ENCODE assay signal across 34 cellular contexts in genomic region chr6:13539572-13539971, GRCh38.
"Had no signal": no experiment of that assay in that cellular context is flagged by ENCODE, and none has a peak within 500 bp of the region (broad histone marks: within the 10 kb centered on the region; RNA-seq: fewer than 3 reads in every experiment).

No MANE protein-coding gene starts in this region.

- H2AFZ ChIP-seq: parathyroid adenoma had no signal

- H3K27me3 Mint-ChIP-seq: activated B cell treated with CpG ODN at 0.5 μM for 24 hours; activated naive CD8-positive, alpha-beta T cell treated with anti-CD3 and anti-CD28 coated beads for 36 hours; naive thymus-derived CD4-positive, alpha-beta T cell; stimulated activated memory B cell treated with anti-CD40 and anti-IgM and Interleukin-4, amounts not matched to agents 10 μg/mL and 1 μg/mL and 100 μg/mL, for 72 hours had no signal

- H3K4me2 ChIP-seq: smooth muscle cell had no signal

- H3K4me1 Mint-ChIP-seq: activated CD8-positive, alpha-beta memory T cell treated with anti-CD3 and anti-CD28 coated beads, Interleukin-2, amount 10 ng/mL, durations not matched to agents 7 days and 5 days; activated naive CD8-positive, alpha-beta T cell treated with anti-CD3 and anti-CD28 coated beads for 36 hours; mesothelial cell of epicardium had no signal

- H3K4me1 ChIP-seq: adrenal gland, body of pancreas, foreskin keratinocyte, parathyroid adenoma, psoas muscle, stomach, suprapubic skin, tibial artery had no signal

- H3K27me3 ChIP-seq: adrenal gland, body of pancreas, cardiac muscle cell, foreskin keratinocyte, heart left ventricle, stomach, suprapubic skin, tibial artery had no signal

- H3K27ac Mint-ChIP-seq: activated B cell treated with CpG ODN at 0.5 μM for 24 hours; activated CD8-positive, alpha-beta memory T cell treated with anti-CD3 and anti-CD28 coated beads, Interleukin-2, amount 10 ng/mL, durations not matched to agents 7 days and 5 days; activated CD8-positive, alpha-beta T cell treated with anti-CD3 and anti-CD28 coated beads, Interleukin-2, amount 10 ng/mL, durations not matched to agents 7 days and 5 days; activated naive CD4-positive, alpha-beta T cell treated with anti-CD3 and anti-CD28 coated beads for 36 hours; activated naive CD8-positive, alpha-beta T cell treated with anti-CD3 and anti-CD28 coated beads for 36 hours; immature natural killer cell; mesothelial cell of epicardium; naive thymus-derived CD4-positive, alpha-beta T cell; stimulated activated memory B cell treated with anti-CD40 and anti-IgM and Interleukin-4, amounts not matched to agents 10 μg/mL and 1 μg/mL and 100 μg/mL, for 72 hours; T-helper 2 cell treated with Interferon-gamma antibody and Interleukin-4, amounts not matched to agents 5 μg/mL and 100 μg/mL, for 36 hours had no signal

- H3K9me3 ChIP-seq: adrenal gland, body of pancreas, heart left ventricle, psoas muscle, stomach, suprapubic skin, tibial artery had no signal

- H3K36me3 ChIP-seq: adrenal gland, cardiac muscle cell, heart left ventricle, stomach, suprapubic skin, tibial artery had no signal

- H3K9me3 Mint-ChIP-seq: activated B cell treated with CpG ODN at 0.5 μM for 24 hours; activated naive CD4-positive, alpha-beta T cell treated with anti-CD3 and anti-CD28 coated beads for 36 hours; activated naive CD8-positive, alpha-beta T cell treated with anti-CD3 and anti-CD28 coated beads for 36 hours; immature natural killer cell; stimulated activated memory B cell treated with anti-CD40 and anti-IgM and Interleukin-4, amounts not matched to agents 10 μg/mL and 1 μg/mL and 100 μg/mL, for 72 hours; T-helper 2 cell treated with Interferon-gamma antibody and Interleukin-4, amounts not matched to agents 5 μg/mL and 100 μg/mL, for 36 hours had no signal

- H3K27ac ChIP-seq: adrenal gland, body of pancreas, cardiac muscle cell, foreskin keratinocyte, parathyroid adenoma, psoas muscle, stomach, suprapubic skin, tibial artery had no signal

- DNase-seq: activated B cell treated with CpG ODN at 0.5 μM for 24 hours; activated CD8-positive, alpha-beta memory T cell treated with anti-CD3 and anti-CD28 coated beads, Interleukin-2, amount 10 ng/mL, durations not matched to agents 7 days and 5 days; activated CD8-positive, alpha-beta T cell treated with anti-CD3 and anti-CD28 coated beads, Interleukin-2, amount 10 ng/mL, durations not matched to agents 7 days and 5 days; activated effector memory CD4-positive, alpha-beta T cell treated with anti-CD3 and anti-CD28 coated beads, Interleukin-2, amount 50 U/mL, for 16 hours; activated naive CD4-positive, alpha-beta T cell treated with anti-CD3 and anti-CD28 coated beads for 36 hours; activated naive CD8-positive, alpha-beta T cell treated with anti-CD3 and anti-CD28 coated beads for 36 hours; activated T-cell treated with anti-CD3 and anti-CD28 coated beads, Interleukin-2, amount 50 U/mL, for 48 hours; adrenal gland; aorta; body of pancreas; cortex of kidney; foreskin keratinocyte; heart left ventricle; hypothalamus; immature natural killer cell; kidney; left colon; mammary epithelial cell; naive thymus-derived CD4-positive, alpha-beta T cell; psoas muscle; stimulated activated CD4-positive, alpha-beta T cell treated with anti-CD3 and anti-CD28 coated beads, Interleukin-1b, Interleukin-23, amount 100 ng/mL, for 48 hours; stimulated activated CD4-positive, alpha-beta T cell treated with anti-CD3 and anti-CD28 coated beads, Interleukin-4, amount 100 ng/mL, for 4 hours; stimulated activated CD8-positive, alpha-beta memory T cell treated with anti-CD3 and anti-CD28 coated beads, Interleukin-4, amount 100 ng/mL, for 48 hours; stomach; tibial artery had no signal

- H3K9ac ChIP-seq: parathyroid adenoma had no signal

- H3K36me3 Mint-ChIP-seq: activated CD8-positive, alpha-beta memory T cell treated with anti-CD3 and anti-CD28 coated beads, Interleukin-2, amount 10 ng/mL, durations not matched to agents 7 days and 5 days; activated naive CD8-positive, alpha-beta T cell treated with anti-CD3 and anti-CD28 coated beads for 36 hours; immature natural killer cell; mesothelial cell of epicardium; naive thymus-derived CD4-positive, alpha-beta T cell; stimulated activated memory B cell treated with anti-CD40 and anti-IgM and Interleukin-4, amounts not matched to agents 10 μg/mL and 1 μg/mL and 100 μg/mL, for 72 hours had no signal

- H3K4me3 ChIP-seq: adrenal gland, body of pancreas, cardiac muscle cell, heart left ventricle, psoas muscle, smooth muscle cell, stomach, suprapubic skin, tibial artery had no signal

- H3K4me3 Mint-ChIP-seq: activated B cell treated with CpG ODN at 0.5 μM for 24 hours; activated CD8-positive, alpha-beta memory T cell treated with anti-CD3 and anti-CD28 coated beads, Interleukin-2, amount 10 ng/mL, durations not matched to agents 7 days and 5 days; activated CD8-positive, alpha-beta T cell treated with anti-CD3 and anti-CD28 coated beads, Interleukin-2, amount 10 ng/mL, durations not matched to agents 7 days and 5 days; activated naive CD4-positive, alpha-beta T cell treated with anti-CD3 and anti-CD28 coated beads for 36 hours; activated naive CD8-positive, alpha-beta T cell treated with anti-CD3 and anti-CD28 coated beads for 36 hours; immature natural killer cell; mesothelial cell of epicardium; naive thymus-derived CD4-positive, alpha-beta T cell; stimulated activated memory B cell treated with anti-CD40 and anti-IgM and Interleukin-4, amounts not matched to agents 10 μg/mL and 1 μg/mL and 100 μg/mL, for 72 hours; T-helper 2 cell treated with Interferon-gamma antibody and Interleukin-4, amounts not matched to agents 5 μg/mL and 100 μg/mL, for 36 hours had no signal

- ATAC-seq: activated CD8-positive, alpha-beta memory T cell treated with anti-CD3 and anti-CD28 coated beads, Interleukin-2, amount 10 ng/mL, durations not matched to agents 7 days and 5 days; activated CD8-positive, alpha-beta T cell treated with anti-CD3 and anti-CD28 coated beads, Interleukin-2, amount 10 ng/mL, durations not matched to agents 7 days and 5 days; body of pancreas; esophagus mucosa; foreskin keratinocyte; heart left ventricle; naive thymus-derived CD4-positive, alpha-beta T cell; psoas muscle; stimulated activated memory B cell treated with anti-CD40 and anti-IgM and Interleukin-4, amounts not matched to agents 10 μg/mL and 1 μg/mL and 100 μg/mL, for 72 hours had no signal

- H3K79me2 ChIP-seq: parathyroid adenoma had no signal

- FAIRE-seq: endothelial cell of umbilical vein, kidney had no signal
